12 cellular contexts compared by ENCODE assay signal in the genomic region with DNA sequence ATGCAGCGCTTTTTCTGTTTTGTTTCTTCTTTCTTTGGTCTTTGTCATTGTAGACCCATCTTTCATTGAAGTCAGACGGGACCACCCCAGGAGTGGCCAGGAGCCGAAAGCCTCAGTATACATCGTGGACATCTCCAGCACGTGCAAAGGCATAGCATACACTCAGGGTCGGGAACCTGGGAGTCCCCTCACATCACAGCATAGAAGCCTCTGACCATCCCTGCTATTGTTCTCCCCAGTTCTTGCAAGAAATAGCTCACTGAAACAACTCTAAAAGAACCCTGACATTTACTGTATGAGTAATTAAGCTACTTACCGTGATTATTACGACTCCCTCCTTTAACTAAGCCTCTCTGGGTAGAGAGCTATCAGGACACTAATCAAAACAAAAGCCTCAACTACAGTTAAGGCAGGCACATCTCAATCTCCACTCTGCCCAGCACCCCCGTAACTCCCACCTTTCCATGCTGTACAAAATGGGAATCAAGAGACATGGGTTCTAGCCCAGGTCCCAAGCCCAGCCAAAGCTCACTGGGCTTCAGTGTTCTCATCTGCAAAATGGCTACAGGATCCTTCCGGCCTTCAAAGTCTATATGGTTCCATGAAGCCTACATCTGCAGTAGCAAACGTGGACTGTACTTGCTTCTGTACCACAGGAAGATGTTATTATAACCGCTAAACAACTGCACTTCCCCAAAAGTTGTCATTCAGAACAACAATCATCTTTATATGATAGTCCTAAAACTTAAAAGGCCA. TPM values are rescaled to one million over a fixed set of nuclear protein-coding genes. Genes with fewer than 3 reads are reported as not detected.
A peak's percentile ranks its signal among the peaks of the same experiment; 100 is the strongest.
DNase-seq lines count a peak whose midpoint lies in the region; ATAC-seq and TF ChIP-seq lines count a peak whose summit lies in the region.
"Had no signal": no experiment of that assay in that cellular context is flagged by ENCODE, and none has a peak within 500 bp of the region (broad histone marks: within the 10 kb centered on the region; RNA-seq: fewer than 3 reads in every experiment).

No MANE protein-coding gene starts in this region.

- no peaks in the 10 kb centered on the region for H3K27me3 Mint-ChIP-seq in activated CD8-positive, alpha-beta T cell treated with anti-CD3 and anti-CD28 coated beads for 36 hours
- H3K27me3 Mint-ChIP-seq in nephron (ENCODE audit: low read depth), result peaks cover 7% of the 10 kb centered on the region

- CTCF ChIA-PET in activated CD8-positive, alpha-beta T cell treated with anti-CD3 and anti-CD28 coated beads for 36 hours (lab: Charles Lee), result interaction anchor here (0.9 to 13.8 kb wide), 7 partner anchors 11 to 93 kb away, joined by 4 to 155 read pairs (median 9); no protein-coding TSS in a partner anchor

- ATAC-seq in HG02678 (IDR thresholded peaks at IDR 0.05; ENCODE audit: unreplicated experiment) (peak; percentile 38), HG02588 (IDR thresholded peaks at IDR 0.05; ENCODE audit: unreplicated experiment) (no peak), HG03025 (IDR thresholded peaks at IDR 0.05; ENCODE audit: low FRiP score, unreplicated experiment) (no peak), GM19023 (IDR thresholded peaks at IDR 0.05; ENCODE audit: unreplicated experiment) (no peak), left lung (no peak)
- peak; percentile 48 for ATAC-seq in activated CD8-positive, alpha-beta T cell treated with anti-CD3 and anti-CD28 coated beads for 36 hours

- peak; percentile 27 for DNase-seq in GM06990 (ENCODE audit: extremely low read depth, insufficient read length)
- DNase-seq in activated CD8-positive, alpha-beta T cell treated with anti-CD3 and anti-CD28 coated beads for 36 hours, result no peak
- no peak for DNase-seq in left lung
- DNase-seq: DMS79 treated with DMSO at 0.1 percent for 48 hours; foreskin fibroblast; NCI-H1048; stimulated activated naive CD4-positive, alpha-beta T cell treated with Interleukin-2 at 50 U/mL for 16 hours had no signal

- no peaks in the 10 kb centered on the region for H3K9me3 Mint-ChIP-seq in activated CD8-positive, alpha-beta T cell treated with anti-CD3 and anti-CD28 coated beads for 36 hours
- H3K9me3 Mint-ChIP-seq in nephron, result no peaks in the 10 kb centered on the region

- peak overlapping the region; percentile 71 for H3K4me3 Mint-ChIP-seq in activated CD8-positive, alpha-beta T cell treated with anti-CD3 and anti-CD28 coated beads for 36 hours
- H3K4me3 Mint-ChIP-seq in nephron, result no peak overlapping the region

- peaks cover 84% of the 10 kb centered on the region for H3K4me1 Mint-ChIP-seq in activated CD8-positive, alpha-beta T cell treated with anti-CD3 and anti-CD28 coated beads for 36 hours (ENCODE audit: low read depth)
- H3K4me1 Mint-ChIP-seq in nephron, result peaks cover 39% of the 10 kb centered on the region

- H3K36me3 ChIP-seq in GM06990 (ENCODE audit: control insufficient read depth, insufficient read depth, low read length) (peaks cover 17% of the 10 kb centered on the region), left lung (peaks cover 0 to 16% of the 10 kb centered on the region in 2 donors)

- POLR2A ChIA-PET in activated CD8-positive, alpha-beta T cell treated with anti-CD3 and anti-CD28 coated beads for 36 hours (lab: Charles Lee), result interaction anchor here (0.6 to 14.7 kb wide), 16 partner anchors 11 to 452 kb away, joined by 3 to 214 read pairs (median 4); a partner anchor contains a TSS

- no peaks in the 10 kb centered on the region for H3K27me3 ChIP-seq in GM06990 (replicated peaks; ENCODE audit: control insufficient read depth, insufficient read depth, low read length)
- H3K27me3 ChIP-seq in left lung, result no peaks in the 10 kb centered on the region

- peaks cover 3 to 75% of the 10 kb centered on the region in 2 donors for H3K4me1 ChIP-seq in left lung

- peaks cover 78% of the 10 kb centered on the region for H3K36me3 Mint-ChIP-seq in activated CD8-positive, alpha-beta T cell treated with anti-CD3 and anti-CD28 coated beads for 36 hours (ENCODE audit: low read depth)
- peaks cover 11% of the 10 kb centered on the region for H3K36me3 Mint-ChIP-seq in nephron (ENCODE audit: low read depth)

- TF ChIP-seq CTCF in GM06990 (IDR thresholded peaks at IDR 0.05; ENCODE audit: insufficient read depth, low read length, poor library complexity, severe bottlenecking) (no peak), nephron (IDR thresholded peaks at IDR 0.05; ENCODE audit: unreplicated experiment in 3 of 3) (no peak), left lung (IDR thresholded peaks at IDR 0.05) (no peak)
- no peak for TF ChIP-seq CTCF in activated CD8-positive, alpha-beta T cell treated with anti-CD3 and anti-CD28 coated beads for 36 hours (IDR thresholded peaks at IDR 0.05)

- no peak overlapping the region for H3K27ac ChIP-seq in left lung

- no peaks in the 10 kb centered on the region for H3K9me3 ChIP-seq in left lung

- intact Hi-C loops in activated CD8-positive, alpha-beta T cell treated with anti-CD3 and anti-CD28 coated beads for 36 hours (cut with micrococcal nuclease), result loop anchor here (10.0 kb wide), 1 partner anchor 56 kb away; no protein-coding TSS in a partner anchor
- intact Hi-C loops in left lung (cut with DNase I), result loop anchor here in 1 of 2 donors (10.0 kb wide), 1 partner anchor 86 kb away; no protein-coding TSS in a partner anchor

- H3K27ac Mint-ChIP-seq in activated CD8-positive, alpha-beta T cell treated with anti-CD3 and anti-CD28 coated beads for 36 hours, result peak overlapping the region; percentile 98
- peak overlapping the region; percentile 16 to 67 (median 39) for H3K27ac Mint-ChIP-seq in nephron

- H3K4me3 ChIP-seq in GM06990 (replicated peaks; ENCODE audit: low read depth, low read length) (peak overlapping the region; percentile 29), left lung (no peak overlapping the region)

RNA-seq across cellular contexts. Expression of a gene that starts 6.7 kb away (rescaled TPM):
- total RNA-seq in activated CD8-positive, alpha-beta T cell treated with anti-CD3 and anti-CD28 coated beads for 36 hours, result 10 to 100 TPM; 83.6 to 87.8 TPM
- 10 to 100 TPM; 31.5 to 41.8 TPM for total RNA-seq in left lung

Comparison
In these comparisons a context has a peak if more than half of its experiments do, and no peak if none do; other contexts are left out.
1. ATAC-seq: peak in HG02678 (single experiment) and activated CD8-positive, alpha-beta T cell treated with anti-CD3 and anti-CD28 coated beads for 36 hours (single experiment); none in HG02588 (single experiment), HG03025 (single experiment), GM19023 (single experiment) and left lung (single experiment).